In genomic region chr2:164703915-164704706, GRCh38 we compare ENCODE assay signal across 20 cellular contexts.
A peak's percentile ranks its signal among the peaks of the same experiment; 100 is the strongest.
DNase-seq lines count a peak whose midpoint lies in the region; ATAC-seq, FAIRE-seq and TF ChIP-seq lines count a peak whose summit lies in the region.
"Had no signal": no experiment of that assay in that cellular context is flagged by ENCODE, and none has a peak within 500 bp of the region (broad histone marks: within the 10 kb centered on the region; RNA-seq: fewer than 3 reads in every experiment).

No MANE protein-coding gene starts in this region.

- no peak overlapping the region for H3K9ac ChIP-seq in kidney (ENCODE audit: low read length in 2 of 2)
- H3K9ac ChIP-seq: BLaER1 had no signal

- H3K4me3 Mint-ChIP-seq in WTC11 (no peak overlapping the region), natural killer cell (no peak overlapping the region)
- no peak overlapping the region for H3K4me3 Mint-ChIP-seq in activated CD4-positive, alpha-beta memory T cell treated with anti-CD3 and anti-CD28 coated beads for 36 hours
- H3K4me3 Mint-ChIP-seq: CD4-positive, alpha-beta memory T cell had no signal

- no peak for TF ChIP-seq RAD21 in Ishikawa (IDR thresholded peaks at IDR 0.05; ENCODE audit: low read depth)

- H3K4me1 Mint-ChIP-seq in WTC11 (no peaks in the 10 kb centered on the region), natural killer cell (no peaks in the 10 kb centered on the region)
- H3K4me1 Mint-ChIP-seq in activated CD4-positive, alpha-beta memory T cell treated with anti-CD3 and anti-CD28 coated beads for 36 hours (ENCODE audit: low read depth): no peaks in the 10 kb centered on the region
- H3K4me1 Mint-ChIP-seq: CD4-positive, alpha-beta memory T cell had no signal

- ATAC-seq in WTC11: peak; percentile 24; the same call in 1 of the 2 replicates
- ATAC-seq in natural killer cell: no peak
- ATAC-seq: Right ventricle myocardium inferior had no signal

- POLR2A ChIA-PET in WTC11 (lab: Charles Lee): no interaction called here
- POLR2A ChIA-PET in activated CD4-positive, alpha-beta memory T cell treated with anti-CD3 and anti-CD28 coated beads for 36 hours (lab: Charles Lee): no interaction called here

- peak overlapping the region in 1 of 2 donors; percentile 15 for H3K27ac ChIP-seq in kidney (ENCODE audit: low read depth in 2 of 2, low read length in 2 of 2)
- H3K27ac ChIP-seq: BLaER1, SJSA1 had no signal

- H3K9me3 ChIP-seq in kidney (ENCODE audit: control insufficient read depth in 1 of 2, low read length in 2 of 2): no peaks in the 10 kb centered on the region
- H3K9me3 ChIP-seq: BLaER1, SJSA1 had no signal

- no peak for FAIRE-seq in kidney (lab: Jason Lieb, UNC)
- FAIRE-seq: GM12891 had no signal

- H3K9me3 Mint-ChIP-seq in WTC11 (no peaks in the 10 kb centered on the region), natural killer cell (no peaks in the 10 kb centered on the region)
- H3K9me3 Mint-ChIP-seq in activated CD4-positive, alpha-beta memory T cell treated with anti-CD3 and anti-CD28 coated beads for 36 hours: no peaks in the 10 kb centered on the region

- CTCF ChIA-PET in WTC11 (lab: Charles Lee): interaction anchor here (1.0 to 1.3 kb wide), 3 partner anchors 9 to 144 kb away, joined by 3 to 7 read pairs (median 3); no protein-coding TSS in a partner anchor
- CTCF ChIA-PET in activated CD4-positive, alpha-beta memory T cell treated with anti-CD3 and anti-CD28 coated beads for 36 hours (lab: Charles Lee): no interaction called here

- TF ChIP-seq EP300 in Ishikawa (IDR thresholded peaks at IDR 0.05; ENCODE audit: borderline replicate concordance): no peak

- H3K27ac Mint-ChIP-seq in WTC11 (no peak overlapping the region), natural killer cell (no peak overlapping the region)
- no peak overlapping the region for H3K27ac Mint-ChIP-seq in activated CD4-positive, alpha-beta memory T cell treated with anti-CD3 and anti-CD28 coated beads for 36 hours
- H3K27ac Mint-ChIP-seq: CD4-positive, alpha-beta memory T cell had no signal

- H3K36me3 Mint-ChIP-seq in WTC11 (no peaks in the 10 kb centered on the region), natural killer cell (no peaks in the 10 kb centered on the region)
- no peaks in the 10 kb centered on the region for H3K36me3 Mint-ChIP-seq in activated CD4-positive, alpha-beta memory T cell treated with anti-CD3 and anti-CD28 coated beads for 36 hours
- H3K36me3 Mint-ChIP-seq: CD4-positive, alpha-beta memory T cell had no signal

- intact Hi-C loops in kidney (cut with DNase I) (no loop called here), natural killer cell (cut with micrococcal nuclease) (no loop called here)
- intact Hi-C loops in activated CD4-positive, alpha-beta memory T cell treated with anti-CD3 and anti-CD28 coated beads for 36 hours (cut with micrococcal nuclease): no loop called here

- no peak overlapping the region for H3K4me3 ChIP-seq in kidney (ENCODE audit: low read length in 2 of 2)
- H3K4me3 ChIP-seq: BLaER1, SJSA1 had no signal

- peaks cover 3 to 11% of the 10 kb centered on the region in 2 donors for H3K36me3 ChIP-seq in kidney (ENCODE audit: control insufficient read depth in 1 of 2, insufficient read depth in 2 of 2, low read length in 2 of 2)
- H3K36me3 ChIP-seq: BLaER1, SJSA1 had no signal

- DNase-seq in WTC11 (ENCODE audit: low spot score) (no peak), kidney (no peak), NCI-H510A treated with DMSO at 0.1 percent for 48 hours (lab: John Stamatoyannopoulos, UW) (no peak), natural killer cell (no peak), NCI-H345 (lab: John Stamatoyannopoulos, UW) (no peak)
- no peak for DNase-seq in activated CD4-positive, alpha-beta memory T cell treated with anti-CD3 and anti-CD28 coated beads for 36 hours
- DNase-seq: Calu3; CD4-positive, alpha-beta memory T cell; DMS153; H7; KG1; NCI-H1105; NCI-H2029 treated with DMSO at 0.1 percent for 48 hours; NCI-H526; SW 1271 had no signal

- H3K27me3 Mint-ChIP-seq in WTC11 (ENCODE audit: low read depth): no peaks in the 10 kb centered on the region
- no peaks in the 10 kb centered on the region for H3K27me3 Mint-ChIP-seq in natural killer cell (ENCODE audit: low read depth in 2 of 2)
- H3K27me3 Mint-ChIP-seq in activated CD4-positive, alpha-beta memory T cell treated with anti-CD3 and anti-CD28 coated beads for 36 hours: no peaks in the 10 kb centered on the region

- peaks cover 0 to 17% of the 10 kb centered on the region in 2 donors for H3K4me1 ChIP-seq in kidney (ENCODE audit: control insufficient read depth in 1 of 2, insufficient read depth in 1 of 2, low read depth in 1 of 2, low read length in 2 of 2)
- H3K4me1 ChIP-seq: BLaER1 had no signal

- TF ChIP-seq CTCF in WTC11 (IDR thresholded peaks at IDR 0.05) (no peak), kidney (IDR thresholded peaks at IDR 0.05; ENCODE audit: borderline replicate concordance, extremely low read depth, insufficient read depth) (peak; percentile 23), natural killer cell (IDR thresholded peaks at IDR 0.05) (no peak)

TF ChIP-seq in Ishikawa, 13 proteins besides CTCF, POLR2A, EP300 and RAD21:
- TF ChIP-seq NFIC (IDR thresholded peaks at IDR 0.05): no peak
- TF ChIP-seq YY1 (IDR thresholded peaks at IDR 0.05; ENCODE audit: low read depth): no peak
- TF ChIP-seq, protein P1, sequence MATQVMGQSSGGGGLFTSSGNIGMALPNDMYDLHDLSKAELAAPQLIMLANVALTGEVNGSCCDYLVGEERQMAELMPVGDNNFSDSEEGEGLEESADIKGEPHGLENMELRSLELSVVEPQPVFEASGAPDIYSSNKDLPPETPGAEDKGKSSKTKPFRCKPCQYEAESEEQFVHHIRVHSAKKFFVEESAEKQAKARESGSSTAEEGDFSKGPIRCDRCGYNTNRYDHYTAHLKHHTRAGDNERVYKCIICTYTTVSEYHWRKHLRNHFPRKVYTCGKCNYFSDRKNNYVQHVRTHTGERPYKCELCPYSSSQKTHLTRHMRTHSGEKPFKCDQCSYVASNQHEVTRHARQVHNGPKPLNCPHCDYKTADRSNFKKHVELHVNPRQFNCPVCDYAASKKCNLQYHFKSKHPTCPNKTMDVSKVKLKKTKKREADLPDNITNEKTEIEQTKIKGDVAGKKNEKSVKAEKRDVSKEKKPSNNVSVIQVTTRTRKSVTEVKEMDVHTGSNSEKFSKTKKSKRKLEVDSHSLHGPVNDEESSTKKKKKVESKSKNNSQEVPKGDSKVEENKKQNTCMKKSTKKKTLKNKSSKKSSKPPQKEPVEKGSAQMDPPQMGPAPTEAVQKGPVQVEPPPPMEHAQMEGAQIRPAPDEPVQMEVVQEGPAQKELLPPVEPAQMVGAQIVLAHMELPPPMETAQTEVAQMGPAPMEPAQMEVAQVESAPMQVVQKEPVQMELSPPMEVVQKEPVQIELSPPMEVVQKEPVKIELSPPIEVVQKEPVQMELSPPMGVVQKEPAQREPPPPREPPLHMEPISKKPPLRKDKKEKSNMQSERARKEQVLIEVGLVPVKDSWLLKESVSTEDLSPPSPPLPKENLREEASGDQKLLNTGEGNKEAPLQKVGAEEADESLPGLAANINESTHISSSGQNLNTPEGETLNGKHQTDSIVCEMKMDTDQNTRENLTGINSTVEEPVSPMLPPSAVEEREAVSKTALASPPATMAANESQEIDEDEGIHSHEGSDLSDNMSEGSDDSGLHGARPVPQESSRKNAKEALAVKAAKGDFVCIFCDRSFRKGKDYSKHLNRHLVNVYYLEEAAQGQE (IDR thresholded peaks at IDR 0.05; ENCODE audit: low read depth): 0 out of 2 replicates have a peak, but pooled peaks have one; percentile 31
- no peak for TF ChIP-seq TAF1 (IDR thresholded peaks at IDR 0.05; ENCODE audit: low read depth)
TF ChIP-seq in Ishikawa: peak in this region for 1.

TF ChIP-seq in WTC11, 78 proteins besides CTCF, POLR2A, EP300 and RAD21:
- TF ChIP-seq, protein P2, sequence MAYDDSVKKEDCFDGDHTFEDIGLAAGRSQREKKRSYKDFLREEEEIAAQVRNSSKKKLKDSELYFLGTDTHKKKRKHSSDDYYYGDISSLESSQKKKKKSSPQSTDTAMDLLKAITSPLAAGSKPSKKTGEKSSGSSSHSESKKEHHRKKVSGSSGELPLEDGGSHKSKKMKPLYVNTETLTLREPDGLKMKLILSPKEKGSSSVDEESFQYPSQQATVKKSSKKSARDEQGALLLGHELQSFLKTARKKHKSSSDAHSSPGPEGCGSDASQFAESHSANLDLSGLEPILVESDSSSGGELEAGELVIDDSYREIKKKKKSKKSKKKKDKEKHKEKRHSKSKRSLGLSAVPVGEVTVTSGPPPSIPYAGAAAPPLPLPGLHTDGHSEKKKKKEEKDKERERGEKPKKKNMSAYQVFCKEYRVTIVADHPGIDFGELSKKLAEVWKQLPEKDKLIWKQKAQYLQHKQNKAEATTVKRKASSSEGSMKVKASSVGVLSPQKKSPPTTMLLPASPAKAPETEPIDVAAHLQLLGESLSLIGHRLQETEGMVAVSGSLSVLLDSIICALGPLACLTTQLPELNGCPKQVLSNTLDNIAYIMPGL (CRISPR knock-in tag; IDR thresholded peaks at IDR 0.05): no peak
- TF ChIP-seq ZNF317 (CRISPR knock-in tag; IDR thresholded peaks at IDR 0.05; ENCODE audit: borderline replicate concordance, low read depth) (no peak), ATF1 (CRISPR knock-in tag; IDR thresholded peaks at IDR 0.05) (no peak), FOXJ3 (CRISPR knock-in tag; IDR thresholded peaks at IDR 0.05; ENCODE audit: borderline replicate concordance) (no peak)
- TF ChIP-seq, protein P3, sequence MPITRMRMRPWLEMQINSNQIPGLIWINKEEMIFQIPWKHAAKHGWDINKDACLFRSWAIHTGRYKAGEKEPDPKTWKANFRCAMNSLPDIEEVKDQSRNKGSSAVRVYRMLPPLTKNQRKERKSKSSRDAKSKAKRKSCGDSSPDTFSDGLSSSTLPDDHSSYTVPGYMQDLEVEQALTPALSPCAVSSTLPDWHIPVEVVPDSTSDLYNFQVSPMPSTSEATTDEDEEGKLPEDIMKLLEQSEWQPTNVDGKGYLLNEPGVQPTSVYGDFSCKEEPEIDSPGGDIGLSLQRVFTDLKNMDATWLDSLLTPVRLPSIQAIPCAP (CRISPR knock-in tag; IDR thresholded peaks at IDR 0.05): no peak
